ENCODE assay signal across 34 cellular contexts in the genomic region with DNA sequence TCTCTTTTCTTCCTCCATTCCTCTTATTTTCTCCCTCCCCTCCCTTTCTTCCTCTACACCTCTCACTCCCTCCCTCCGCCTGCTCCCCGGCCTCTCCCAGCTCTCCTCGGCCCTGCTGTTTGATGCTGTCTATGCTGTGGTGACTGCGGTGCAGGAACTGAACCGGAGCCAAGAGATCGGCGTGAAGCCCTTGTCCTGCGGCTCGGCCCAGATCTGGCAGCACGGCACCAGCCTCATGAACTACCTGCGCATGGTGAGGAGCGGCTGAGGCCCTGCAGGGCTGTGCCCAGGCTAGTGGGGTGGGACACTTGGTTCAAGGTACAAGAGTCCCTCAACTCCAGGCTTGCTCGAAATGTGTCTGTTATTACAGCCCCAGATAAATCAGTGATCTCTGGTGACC.
"Had no signal": no experiment of that assay in that cellular context is flagged by ENCODE, and none has a peak within 500 bp of the region (broad histone marks: within the 10 kb centered on the region; RNA-seq: fewer than 3 reads in every experiment).

No MANE protein-coding gene starts in this region.

- DNase-seq: Karpas-422, Kasumi-1, MG63, MM.1S, MV-4-11, NCI-H1048, NCI-H1092, NCI-H1105, NCI-H1105 treated with DMSO at 0.1 percent for 48 hours, NCI-H1417, NCI-H1417 treated with DMSO at 0.1 percent for 48 hours, NCI-H1436, NCI-H1436 treated with DMSO at 0.1 percent for 48 hours, NCI-H146, NCI-H1694, NCI-H1694 treated with DMSO at 0.1 percent for 48 hours, NCI-H187, NCI-H187 treated with DMSO at 0.1 percent for 48 hours, NCI-H1930, NCI-H2029, NCI-H2029 treated with DMSO at 0.1 percent for 48 hours, NCI-H2081, NCI-H2081 treated with DMSO at 0.1 percent for 48 hours, NCI-H2107, NCI-H2171, NCI-H2171 treated with DMSO at 0.1 percent for 48 hours, NCI-H2227 treated with DMSO at 0.1 percent for 48 hours, NCI-H226, NCI-H345, NCI-H446, NCI-H446 treated with DMSO at 0.1 percent for 48 hours, NCI-H510A, NCI-H510A treated with DMSO at 0.1 percent for 48 hours, NCI-H524 had no signal

- H3K9me3 ChIP-seq: MG63 had no signal

- H3K27me3 ChIP-seq: MG63 had no signal

- H3K36me3 ChIP-seq: MG63 had no signal

- H3K4me3 ChIP-seq: MG63 had no signal
